Comparison of ENCODE assay signal across 1 cellular context in genomic region chr2:102622646-102623045, GRCh38.
TF ChIP-seq lines count a peak whose summit lies in the region.

No MANE protein-coding gene starts in this region.

TF ChIP-seq in SK-N-SH, 30 proteins besides CTCF, POLR2A, EP300 and RAD21 (continued from another document):
- TF ChIP-seq, protein P1, sequence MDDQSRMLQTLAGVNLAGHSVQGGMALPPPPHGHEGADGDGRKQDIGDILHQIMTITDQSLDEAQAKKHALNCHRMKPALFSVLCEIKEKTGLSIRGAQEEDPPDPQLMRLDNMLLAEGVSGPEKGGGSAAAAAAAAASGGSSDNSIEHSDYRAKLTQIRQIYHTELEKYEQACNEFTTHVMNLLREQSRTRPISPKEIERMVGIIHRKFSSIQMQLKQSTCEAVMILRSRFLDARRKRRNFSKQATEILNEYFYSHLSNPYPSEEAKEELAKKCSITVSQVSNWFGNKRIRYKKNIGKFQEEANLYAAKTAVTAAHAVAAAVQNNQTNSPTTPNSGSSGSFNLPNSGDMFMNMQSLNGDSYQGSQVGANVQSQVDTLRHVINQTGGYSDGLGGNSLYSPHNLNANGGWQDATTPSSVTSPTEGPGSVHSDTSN (IDR thresholded peaks at IDR 0.05) = no peak
- no peak for TF ChIP-seq GATA2 (CRISPR knock-in tag; IDR thresholded peaks at IDR 0.05)
- no peak for TF ChIP-seq POLR2AphosphoS5 (IDR thresholded peaks at IDR 0.05; ENCODE audit: low read depth, low read length)
- TF ChIP-seq FOXJ3 (CRISPR knock-in tag; IDR thresholded peaks at IDR 0.05) = no peak
- no peak for TF ChIP-seq MXI1 (IDR thresholded peaks at IDR 0.05; ENCODE audit: low read depth, low read length)
